ENCODE assay signal across 24 cellular contexts in the genomic region with DNA sequence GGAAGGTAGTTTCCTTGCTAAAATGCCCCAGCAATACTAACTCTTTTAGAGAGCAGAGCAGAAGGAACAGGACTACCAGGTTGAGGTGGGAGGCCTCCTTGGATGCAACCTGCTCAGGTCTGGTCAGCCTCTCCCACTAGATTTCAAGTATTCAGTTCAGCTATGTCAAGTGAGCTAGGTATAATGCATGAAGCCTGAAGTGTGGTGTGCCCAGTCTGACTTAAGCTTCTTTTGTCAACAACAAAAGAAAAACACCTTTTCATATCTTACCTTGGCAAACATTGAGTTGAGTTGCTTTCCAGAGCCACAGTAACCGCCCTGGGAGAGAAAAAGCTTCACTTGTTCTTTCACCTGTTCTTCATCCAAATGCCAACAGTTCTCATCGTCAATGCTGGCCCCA.
"Had no signal": no experiment of that assay in that cellular context is flagged by ENCODE, and none has a peak within 500 bp of the region (broad histone marks: within the 10 kb centered on the region; RNA-seq: fewer than 3 reads in every experiment).

No MANE protein-coding gene starts in this region.

- H3K4me1 Mint-ChIP-seq: mesothelial cell of epicardium; naive B cell; stimulated activated naive B cell treated with anti-CD40 and anti-IgM and Interleukin-4, amounts not matched to agents 10 μg/mL and 1 μg/mL and 100 μg/mL, for 72 hours had no signal

- DNase-seq: heart right ventricle; islet precursor cell; mesendoderm; naive B cell; ovary; right lobe of liver; stimulated activated CD4-positive, alpha-beta T cell treated with anti-CD3 and anti-CD28 coated beads, Interleukin-1b, Interleukin-23, amount 100 ng/mL, for 48 hours; stimulated activated CD4-positive, alpha-beta T cell treated with anti-CD3 and anti-CD28 coated beads, Interleukin-2, amount 100 ng/mL, for 48 hours; stimulated activated CD4-positive, alpha-beta T cell treated with anti-CD3 and anti-CD28 coated beads, Interleukin-4, amount 100 ng/mL, for 4 hours; stimulated activated CD8-positive, alpha-beta memory T cell treated with anti-CD3 and anti-CD28 coated beads, Interleukin-4, amount 100 ng/mL, for 48 hours; stimulated activated naive B cell treated with anti-CD40 and anti-IgM and Interleukin-4, amounts not matched to agents 10 μg/mL and 1 μg/mL and 100 μg/mL, for 72 hours; stimulated activated naive CD8-positive, alpha-beta T cell treated with anti-CD3 and anti-CD28 coated beads, Interleukin-15, Interleukin-2, amounts not matched to agents 100 U/mL and 50 U/mL, for 24 hours; stomach; testis; tibial artery; trophoblast cell; uterus had no signal

- H3K9me3 ChIP-seq: heart right ventricle, ovary, right atrium auricular region, right lobe of liver, stomach, testis, tibial artery, uterus had no signal

- H3K4me3 Mint-ChIP-seq: mesothelial cell of epicardium; naive B cell; natural killer cell treated with Interleukin-12 subunit alpha and Interleukin-12 subunit beta and Interleukin-15 and Interleukin-18, amount 100 ng/mL, for 72 hours; stimulated activated naive B cell treated with anti-CD40 and anti-IgM and Interleukin-4, amounts not matched to agents 10 μg/mL and 1 μg/mL and 100 μg/mL, for 72 hours had no signal

- H3K9me3 Mint-ChIP-seq: mesothelial cell of epicardium; naive B cell; natural killer cell treated with Interleukin-12 subunit alpha and Interleukin-12 subunit beta and Interleukin-15 and Interleukin-18, amount 100 ng/mL, for 72 hours; stimulated activated naive B cell treated with anti-CD40 and anti-IgM and Interleukin-4, amounts not matched to agents 10 μg/mL and 1 μg/mL and 100 μg/mL, for 72 hours had no signal

- H3K36me3 ChIP-seq: ovary, right atrium auricular region, right lobe of liver, uterus had no signal

- H3K4me1 ChIP-seq: heart right ventricle, right atrium auricular region, right lobe of liver, testis, tibial artery, uterus had no signal

- H3K27ac ChIP-seq: heart right ventricle, hepatocyte, ovary, right atrium auricular region, right lobe of liver, stomach, testis, tibial artery, uterus had no signal

- ATAC-seq: heart right ventricle; natural killer cell treated with Interleukin-12 subunit alpha and Interleukin-12 subunit beta and Interleukin-15 and Interleukin-18, amount 100 ng/mL, for 72 hours; right lobe of liver; stimulated activated naive B cell treated with anti-CD40 and anti-IgM and Interleukin-4, amounts not matched to agents 10 μg/mL and 1 μg/mL and 100 μg/mL, for 72 hours; stimulated activated naive CD8-positive, alpha-beta T cell treated with anti-CD3 and anti-CD28 coated beads, Interleukin-15, Interleukin-2, amounts not matched to agents 100 U/mL and 50 U/mL, for 24 hours had no signal

- H3K27ac Mint-ChIP-seq: mesothelial cell of epicardium; natural killer cell treated with Interleukin-12 subunit alpha and Interleukin-12 subunit beta and Interleukin-15 and Interleukin-18, amount 100 ng/mL, for 72 hours; progenitor cell of endocrine pancreas; stimulated activated naive B cell treated with anti-CD40 and anti-IgM and Interleukin-4, amounts not matched to agents 10 μg/mL and 1 μg/mL and 100 μg/mL, for 72 hours had no signal

- H3K4me3 ChIP-seq: heart right ventricle, hepatocyte, lung, ovary, right atrium auricular region, right lobe of liver, smooth muscle cell, stomach, testis, tibial artery, uterus had no signal

- H3K27me3 Mint-ChIP-seq: naive B cell; natural killer cell treated with Interleukin-12 subunit alpha and Interleukin-12 subunit beta and Interleukin-15 and Interleukin-18, amount 100 ng/mL, for 72 hours; progenitor cell of endocrine pancreas; stimulated activated naive B cell treated with anti-CD40 and anti-IgM and Interleukin-4, amounts not matched to agents 10 μg/mL and 1 μg/mL and 100 μg/mL, for 72 hours had no signal

- H3K27me3 ChIP-seq: heart right ventricle, hepatocyte, ovary, right atrium auricular region, right lobe of liver, stomach, testis, tibial artery, uterus had no signal

- H3K36me3 Mint-ChIP-seq: mesothelial cell of epicardium; naive B cell; natural killer cell treated with Interleukin-12 subunit alpha and Interleukin-12 subunit beta and Interleukin-15 and Interleukin-18, amount 100 ng/mL, for 72 hours; stimulated activated naive B cell treated with anti-CD40 and anti-IgM and Interleukin-4, amounts not matched to agents 10 μg/mL and 1 μg/mL and 100 μg/mL, for 72 hours had no signal
